ENCODE assay signal across 10 cellular contexts in genomic region chr6:168150551-168151444, GRCh38.
DNase-seq lines count a peak whose midpoint lies in the region; ATAC-seq and TF ChIP-seq lines count a peak whose summit lies in the region.
"Had no signal": no experiment of that assay in that cellular context is flagged by ENCODE, and none has a peak within 500 bp of the region (broad histone marks: within the 10 kb centered on the region; RNA-seq: fewer than 3 reads in every experiment).

No MANE protein-coding gene starts in this region.

- no peak for TF ChIP-seq EP300 in neural cell (conservative IDR thresholded peaks at IDR 0.05; ENCODE audit: poor library complexity, severe bottlenecking)

- no peak overlapping the region for H3K27ac ChIP-seq in neural cell (ENCODE audit: low read length)

- H2AFZ ChIP-seq in neural cell (ENCODE audit: low read depth, low read length) = no peak overlapping the region

- H3K9me2 ChIP-seq in neural cell (ENCODE audit: insufficient read depth, low read length) = no peaks in the 10 kb centered on the region

- H3K27ac Mint-ChIP-seq in activated CD4-positive, alpha-beta T cell treated with anti-CD3 and anti-CD28 coated beads, Interleukin-2, amount 10 ng/mL, durations not matched to agents 7 days and 5 days = no peak overlapping the region

- ATAC-seq in esophagus mucosa (peak; percentile 22), HG03469 (IDR thresholded peaks at IDR 0.05; ENCODE audit: unreplicated experiment) (no peak)

- no peaks in the 10 kb centered on the region for H3K4me1 Mint-ChIP-seq in activated CD4-positive, alpha-beta T cell treated with anti-CD3 and anti-CD28 coated beads, Interleukin-2, amount 10 ng/mL, durations not matched to agents 7 days and 5 days

- no peak overlapping the region for H3K4me2 ChIP-seq in neural cell (ENCODE audit: low read length)

- H3K27me3 Mint-ChIP-seq in activated CD4-positive, alpha-beta T cell treated with anti-CD3 and anti-CD28 coated beads, Interleukin-2, amount 10 ng/mL, durations not matched to agents 7 days and 5 days = no peaks in the 10 kb centered on the region

- H3K9ac ChIP-seq in neural cell (ENCODE audit: low read length) = no peak overlapping the region

- TF ChIP-seq CTCF in BE2C (IDR thresholded peaks at IDR 0.05; ENCODE audit: low read depth, low read length) = peak; percentile 67
- TF ChIP-seq CTCF in neural cell (IDR thresholded peaks at IDR 0.05; ENCODE audit: poor library complexity, severe bottlenecking) = peak; percentile 57

- H3K79me2 ChIP-seq in neural cell (replicated peaks; ENCODE audit: insufficient read depth, low read length) = no peaks in the 10 kb centered on the region

- CTCF ChIA-PET in activated CD4-positive, alpha-beta T cell treated with anti-CD3 and anti-CD28 coated beads, Interleukin-2, amount 10 ng/mL, durations not matched to agents 7 days and 5 days (lab: Charles Lee) = no interaction called here

- H3K9me3 Mint-ChIP-seq in activated CD4-positive, alpha-beta T cell treated with anti-CD3 and anti-CD28 coated beads, Interleukin-2, amount 10 ng/mL, durations not matched to agents 7 days and 5 days = no peaks in the 10 kb centered on the region

- H3K36me3 Mint-ChIP-seq in activated CD4-positive, alpha-beta T cell treated with anti-CD3 and anti-CD28 coated beads, Interleukin-2, amount 10 ng/mL, durations not matched to agents 7 days and 5 days (ENCODE audit: low read depth) = no peaks in the 10 kb centered on the region

- H3K36me3 ChIP-seq in BE2C (no peaks in the 10 kb centered on the region), neural cell (ENCODE audit: insufficient read depth, low read length) (no peaks in the 10 kb centered on the region)

- no peaks in the 10 kb centered on the region for H3K27me3 ChIP-seq in BE2C
- no peaks in the 10 kb centered on the region for H3K27me3 ChIP-seq in neural cell (ENCODE audit: insufficient read depth, low read depth, low read length)

- no peaks in the 10 kb centered on the region for H3K4me1 ChIP-seq in BE2C

- DNase-seq in BE2C (peak; percentile 40), NCI-H1092 (lab: John Stamatoyannopoulos, UW) (peak; percentile 53), T-helper 2 cell (no peak), T1000 (lab: John Stamatoyannopoulos, UW) (no peak)
- DNase-seq in activated CD4-positive, alpha-beta T cell treated with anti-CD3 and anti-CD28 coated beads, Interleukin-2, amount 10 ng/mL, durations not matched to agents 7 days and 5 days = no peak
- DNase-seq: dermis blood vessel endothelial cell, EL had no signal

- H3K4me3 Mint-ChIP-seq in activated CD4-positive, alpha-beta T cell treated with anti-CD3 and anti-CD28 coated beads, Interleukin-2, amount 10 ng/mL, durations not matched to agents 7 days and 5 days = no peak overlapping the region

- H3K9me3 ChIP-seq in BE2C (no peaks in the 10 kb centered on the region), neural cell (ENCODE audit: low read length) (no peaks in the 10 kb centered on the region)

- POLR2A ChIA-PET in activated CD4-positive, alpha-beta T cell treated with anti-CD3 and anti-CD28 coated beads, Interleukin-2, amount 10 ng/mL, durations not matched to agents 7 days and 5 days (lab: Charles Lee) = no interaction called here

- no peaks in the 10 kb centered on the region for H4K20me1 ChIP-seq in neural cell (ENCODE audit: insufficient read depth)

- peak; percentile 68 for TF ChIP-seq RAD21 in neural cell (conservative IDR thresholded peaks at IDR 0.05)

- H3K4me3 ChIP-seq in BE2C (ENCODE audit: low read depth, low read length) (no peak overlapping the region), neural cell (ENCODE audit: low read length) (no peak overlapping the region)

- no peaks in the 10 kb centered on the region for H3F3A ChIP-seq in neural cell (ENCODE audit: insufficient read depth, low read length, poor library complexity, severe bottlenecking)

TF ChIP-seq in neural cell, 6 proteins besides CTCF, POLR2A, EP300 and RAD21:
- TF ChIP-seq POLR2AphosphoS5 (IDR thresholded peaks at IDR 0.05) (no peak), TAF1 (IDR thresholded peaks at IDR 0.05; ENCODE audit: low read depth) (no peak), SMC3 (conservative IDR thresholded peaks at IDR 0.05; ENCODE audit: poor library complexity) (peak; percentile 66), MXI1 (conservative IDR thresholded peaks at IDR 0.05; ENCODE audit: poor library complexity, severe bottlenecking) (no peak)

Comparison
In these comparisons a context has a peak if more than half of its experiments do, and no peak if none do; other contexts are left out.
1. DNase-seq: peak in BE2C (single experiment) and NCI-H1092 (single experiment); none in T-helper 2 cell (0 of 5), T1000 (single experiment) and activated CD4-positive, alpha-beta T cell treated with anti-CD3 and anti-CD28 coated beads, Interleukin-2, amount 10 ng/mL, durations not matched to agents 7 days and 5 days (single experiment).